ENCODE assay signal across 12 cellular contexts in the genomic region with DNA sequence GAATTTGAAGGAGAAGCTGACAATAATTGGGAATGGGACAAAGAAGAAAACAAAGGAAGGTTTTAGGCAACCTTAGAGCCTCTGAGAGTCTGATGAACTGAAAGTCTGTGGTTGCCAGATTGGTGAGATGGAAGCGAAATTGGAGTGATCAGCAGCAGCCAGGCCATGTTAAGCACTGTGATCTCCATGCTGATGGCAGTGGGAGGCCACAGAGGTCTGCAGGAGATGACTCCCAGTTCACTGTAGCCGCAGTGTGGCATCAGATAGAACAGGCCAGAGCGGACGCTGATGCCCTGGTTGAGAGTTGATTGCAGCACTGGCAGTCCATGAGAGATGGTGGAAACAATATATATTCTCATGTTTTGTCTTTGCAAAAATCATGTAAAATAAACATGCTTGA.
DNase-seq lines count a peak whose midpoint lies in the region; ATAC-seq and TF ChIP-seq lines count a peak whose summit lies in the region.
"Had no signal": no experiment of that assay in that cellular context is flagged by ENCODE, and none has a peak within 500 bp of the region (broad histone marks: within the 10 kb centered on the region; RNA-seq: fewer than 3 reads in every experiment).

No MANE protein-coding gene starts in this region.

- H3K79me1 ChIP-seq in H9 (ENCODE audit: insufficient read depth, low read depth, low read length, poor library complexity, severe bottlenecking), result no peaks in the 10 kb centered on the region

- H3K4me1 Mint-ChIP-seq in H9 (peaks cover 27 to 29% of the 10 kb centered on the region in 2 experiments), WTC11 (peaks cover 35% of the 10 kb centered on the region), endodermal cell (peaks cover 13% of the 10 kb centered on the region)
- H3K4me1 Mint-ChIP-seq: IgD-negative memory B cell had no signal

- H3K14ac ChIP-seq in H9 (ENCODE audit: insufficient read depth, low read length), result no peak overlapping the region

- CTCF ChIA-PET in WTC11 (lab: Charles Lee), result interaction anchor here (0.7 to 1.9 kb wide), 4 partner anchors 9 to 26 kb away, joined by 3 to 11 read pairs (median 4); no protein-coding TSS in a partner anchor

- intact Hi-C loops in left lung (cut with DNase I), result no loop called here

- H3K27ac ChIP-seq in H9 (ENCODE audit: insufficient read length, low read depth, low read length), result no peak overlapping the region
- no peak overlapping the region for H3K27ac ChIP-seq in endodermal cell (ENCODE audit: low read depth, low read length)
- no peak overlapping the region for H3K27ac ChIP-seq in parathyroid adenoma
- no peak overlapping the region for H3K27ac ChIP-seq in left lung
- H3K27ac ChIP-seq: C4-2B had no signal

- H2AK5ac ChIP-seq in H9 (ENCODE audit: insufficient read length, low read length), result no peak overlapping the region

- no peak overlapping the region for H2BK5ac ChIP-seq in H9 (ENCODE audit: insufficient read length, low read length)

- H2BK15ac ChIP-seq in H9 (ENCODE audit: low read depth, low read length), result no peak overlapping the region

- no peaks in the 10 kb centered on the region for H4K20me1 ChIP-seq in H9 (ENCODE audit: control insufficient read depth, insufficient read depth, insufficient read length)

- H4K5ac ChIP-seq in H9 (ENCODE audit: insufficient read length, low read depth, low read length), result no peak overlapping the region

- H3T11ph ChIP-seq in H9 (ENCODE audit: low read length), result no peak overlapping the region

- no CpG with 5 or more reads among the region's 4 CpGs for WGBS in H9 (ENCODE audit: extremely low coverage, insufficient read length, low lambda C conversion rate)
- WGBS in endodermal cell (ENCODE audit: insufficient coverage in 1 of 2, insufficient read length in 1 of 2), 2 experiments, result 89 to 94% methylated on average over 4 of the region's 4 CpGs

- ATAC-seq in WTC11, result peak; percentile 23
- ATAC-seq in left lung, result no peak
- no peak for ATAC-seq in GM19324 (IDR thresholded peaks at IDR 0.05; ENCODE audit: low FRiP score, unreplicated experiment)

- no peak overlapping the region for H2AFZ ChIP-seq in H9 (ENCODE audit: low read length)
- no peak overlapping the region for H2AFZ ChIP-seq in parathyroid adenoma

- no peak overlapping the region for H3K4ac ChIP-seq in H9 (ENCODE audit: low read depth, low read length)

- 0 out of 7 replicates have a peak overlapping the region, but pooled peaks of 1 of the 3 experiments have one; percentile 2 for H3K27ac Mint-ChIP-seq in H9
- H3K27ac Mint-ChIP-seq in WTC11, result peak overlapping the region; percentile 23
- no peak overlapping the region for H3K27ac Mint-ChIP-seq in endodermal cell
- H3K27ac Mint-ChIP-seq: IgD-negative memory B cell had no signal

- H4K91ac ChIP-seq in H9 (ENCODE audit: insufficient read length, low read depth, low read length), result no peak overlapping the region

- H3K4me1 ChIP-seq in H9 (ENCODE audit: insufficient read depth, low read length) (peaks cover 11% of the 10 kb centered on the region), endodermal cell (ENCODE audit: control insufficient read depth, insufficient read depth, low read length) (peaks cover 9% of the 10 kb centered on the region), parathyroid adenoma (peaks cover 4% of the 10 kb centered on the region), left lung (no peaks in the 10 kb centered on the region)
- H3K4me1 ChIP-seq: BE2C had no signal

- H3K23me2 ChIP-seq in H9 (ENCODE audit: insufficient read length, low read depth, low read length, poor library complexity, severe bottlenecking), result no peaks in the 10 kb centered on the region

- no peaks in the 10 kb centered on the region for H3K27me3 ChIP-seq in H9 (ENCODE audit: insufficient read depth, low read length)
- no peaks in the 10 kb centered on the region for H3K27me3 ChIP-seq in endodermal cell (ENCODE audit: control insufficient read depth, insufficient read depth, low read length, poor library complexity, severe bottlenecking)
- no peaks in the 10 kb centered on the region for H3K27me3 ChIP-seq in parathyroid adenoma (ENCODE audit: control insufficient read depth, insufficient read depth, low read length)
- no peaks in the 10 kb centered on the region for H3K27me3 ChIP-seq in left lung
- no peaks in the 10 kb centered on the region for H3K27me3 ChIP-seq in MG63
- H3K27me3 ChIP-seq: BE2C had no signal

- no peak overlapping the region for H3K56ac ChIP-seq in H9 (ENCODE audit: insufficient read length, low read depth, low read length)

- no peak overlapping the region for H2BK20ac ChIP-seq in H9 (ENCODE audit: low read depth, low read length, poor library complexity, severe bottlenecking)

- POLR2A ChIA-PET in WTC11 (lab: Charles Lee), result no interaction called here

- H3K4me3 Mint-ChIP-seq in H9, result no peak overlapping the region
- no peak overlapping the region for H3K4me3 Mint-ChIP-seq in WTC11
- no peak overlapping the region for H3K4me3 Mint-ChIP-seq in endodermal cell
- H3K4me3 Mint-ChIP-seq: CD4-positive, alpha-beta memory T cell; IgD-negative memory B cell had no signal

- no peak overlapping the region for H2BK120ac ChIP-seq in H9 (ENCODE audit: low read depth, low read length, poor library complexity, severe bottlenecking)

- no peak for TF ChIP-seq CTCF in H9 (conservative IDR thresholded peaks at IDR 0.05)
- TF ChIP-seq CTCF in WTC11 (IDR thresholded peaks at IDR 0.05), result no peak
- TF ChIP-seq CTCF in endodermal cell (conservative IDR thresholded peaks at IDR 0.05), result no peak
- no peak for TF ChIP-seq CTCF in parathyroid adenoma (IDR thresholded peaks at IDR 0.05)
- TF ChIP-seq CTCF in left lung (IDR thresholded peaks at IDR 0.05), result no peak

- H3K9me3 ChIP-seq in H9 (ENCODE audit: control insufficient read depth, low read depth, low read length) (no peaks in the 10 kb centered on the region), endodermal cell (ENCODE audit: control insufficient read depth, low read length) (no peaks in the 10 kb centered on the region), parathyroid adenoma (ENCODE audit: control insufficient read depth, low read length) (no peaks in the 10 kb centered on the region), left lung (no peaks in the 10 kb centered on the region), MG63 (no peaks in the 10 kb centered on the region)
- H3K9me3 ChIP-seq: BE2C had no signal

- no peak overlapping the region for H2BK12ac ChIP-seq in H9 (ENCODE audit: insufficient read length, low read depth, low read length)

- peaks cover 0 to 12% (median 4%) of the 10 kb centered on the region in 3 experiments; a peak in 4 of 7 replicates for H3K36me3 Mint-ChIP-seq in H9 (ENCODE audit: insufficient read depth in 1 of 3, low read depth in 3 of 3)
- peaks cover 16% of the 10 kb centered on the region for H3K36me3 Mint-ChIP-seq in WTC11
- peaks cover 41% of the 10 kb centered on the region for H3K36me3 Mint-ChIP-seq in endodermal cell (ENCODE audit: low read depth)

- no peak overlapping the region for H3K23ac ChIP-seq in H9 (ENCODE audit: insufficient read length, low read depth, low read length)

- H3K9ac ChIP-seq in H9 (ENCODE audit: extremely low read depth, insufficient read length, low read length) (no peak overlapping the region), endodermal cell (ENCODE audit: extremely low read depth, low read length, poor library complexity, severe bottlenecking) (no peak overlapping the region), parathyroid adenoma (no peak overlapping the region)

- DNase-seq in H9 (peak; percentile 29), WTC11 (ENCODE audit: low spot score) (no peak), endodermal cell (peak; percentile 52), left lung (no peak), MG63 (no peak)
- DNase-seq: BE2C; CD4-positive, alpha-beta memory T cell; DMS79 had no signal

- no peak overlapping the region for H3K4me3 ChIP-seq in endodermal cell (ENCODE audit: low read length)
- no peak overlapping the region for H3K4me3 ChIP-seq in parathyroid adenoma (ENCODE audit: low read depth, low read length)
- H3K4me3 ChIP-seq in left lung, result no peak overlapping the region
- H3K4me3 ChIP-seq in MG63, result no peak overlapping the region

- H3K27me3 Mint-ChIP-seq in H9 (ENCODE audit: low read depth) (peaks cover 17% of the 10 kb centered on the region), WTC11 (ENCODE audit: low read depth) (no peaks in the 10 kb centered on the region; the same call in 1 of the 2 replicates), endodermal cell (ENCODE audit: insufficient read depth) (no peaks in the 10 kb centered on the region)
- H3K27me3 Mint-ChIP-seq: CD4-positive, alpha-beta memory T cell; IgD-negative memory B cell had no signal

- H3K9me3 Mint-ChIP-seq in H9 (peaks cover 0 to 3% of the 10 kb centered on the region in 2 experiments; a peak in 1 of 5 replicates), WTC11 (no peaks in the 10 kb centered on the region; the same call in 1 of the 2 replicates), endodermal cell (peaks cover 2% of the 10 kb centered on the region)
- H3K9me3 Mint-ChIP-seq: CD4-positive, alpha-beta memory T cell; IgD-negative memory B cell had no signal

- no peak overlapping the region for H3K4me2 ChIP-seq in H9 (ENCODE audit: insufficient read depth, insufficient read length, low read length)
- peak overlapping the region; percentile 70 for H3K4me2 ChIP-seq in parathyroid adenoma (ENCODE audit: low read length)

- H3K79me2 ChIP-seq in H9 (ENCODE audit: insufficient read depth, low read length) (no peaks in the 10 kb centered on the region), parathyroid adenoma (no peaks in the 10 kb centered on the region)

- H4K8ac ChIP-seq in H9 (replicated peaks; ENCODE audit: insufficient read length, low read depth, low read length), result no peak overlapping the region

- H3K36me3 ChIP-seq in endodermal cell (ENCODE audit: control insufficient read depth, insufficient read depth, low read length) (no peaks in the 10 kb centered on the region), parathyroid adenoma (ENCODE audit: control insufficient read depth, insufficient read depth, low read length) (no peaks in the 10 kb centered on the region), left lung (no peaks in the 10 kb centered on the region), MG63 (no peaks in the 10 kb centered on the region)
- H3K36me3 ChIP-seq: BE2C had no signal

- no peak overlapping the region for H3K18ac ChIP-seq in H9 (ENCODE audit: insufficient read length, low read depth, low read length)

TF ChIP-seq in WTC11, 78 proteins besides CTCF, POLR2A, EP300 and RAD21 (continues in another document):
- TF ChIP-seq ZNF263 (CRISPR knock-in tag; IDR thresholded peaks at IDR 0.05; ENCODE audit: low read depth) (no peak), SMAD4 (CRISPR knock-in tag; IDR thresholded peaks at IDR 0.05) (no peak)

Comparison
In these comparisons a context has a peak if more than half of its experiments do, and no peak if none do; other contexts are left out.
1. DNase-seq: peak in H9 (single experiment) and endodermal cell (single experiment); none in WTC11 (single experiment), left lung (0 of 2) and MG63 (single experiment).